ENCODE assay signal across 1 cellular context in the genomic region with DNA sequence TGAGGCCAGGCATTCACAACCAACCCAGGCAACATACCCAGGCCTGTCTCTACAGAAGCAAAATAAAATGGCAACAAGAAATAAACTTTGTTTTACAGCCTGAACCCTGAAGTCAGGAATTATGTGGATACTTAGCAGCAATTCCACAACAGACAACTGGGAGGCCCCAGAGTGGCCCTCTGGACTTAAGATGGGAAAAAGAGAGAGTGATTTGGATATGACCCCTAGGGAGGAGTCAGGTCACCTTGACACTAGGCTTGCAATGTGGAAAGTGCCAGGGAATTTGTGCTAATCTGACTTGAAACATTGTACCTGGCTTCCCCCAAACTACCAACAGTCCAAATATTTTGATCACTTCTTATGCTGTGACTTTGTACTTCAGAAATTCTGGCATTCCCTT.
TF ChIP-seq lines count a peak whose summit lies in the region.

No MANE protein-coding gene starts in this region.

TF ChIP-seq in GM23338, 12 proteins besides CTCF, POLR2A, EP300 and RAD21:
- TF ChIP-seq CREB1 (CRISPR knock-in tag; IDR thresholded peaks at IDR 0.05; ENCODE audit: low read depth) (no peak), STAT1 (IDR thresholded peaks at IDR 0.05; ENCODE audit: unreplicated experiment) (no peak), ZNF114 (CRISPR knock-in tag; IDR thresholded peaks at IDR 0.05) (no peak), POLR2AphosphoS5 (IDR thresholded peaks at IDR 0.05; ENCODE audit: low read depth) (no peak), NANOG (IDR thresholded peaks at IDR 0.05; ENCODE audit: borderline replicate concordance) (no peak), EZH2 (IDR thresholded peaks at IDR 0.05; ENCODE audit: low read depth, unreplicated experiment) (no peak), EZH2phosphoT487 (IDR thresholded peaks at IDR 0.05; ENCODE audit: unreplicated experiment) (no peak), JUNB (IDR thresholded peaks at IDR 0.05; ENCODE audit: unreplicated experiment) (no peak), ZNF331 (CRISPR knock-in tag; IDR thresholded peaks at IDR 0.05; ENCODE audit: low read depth) (no peak)
- TF ChIP-seq, protein P1, sequence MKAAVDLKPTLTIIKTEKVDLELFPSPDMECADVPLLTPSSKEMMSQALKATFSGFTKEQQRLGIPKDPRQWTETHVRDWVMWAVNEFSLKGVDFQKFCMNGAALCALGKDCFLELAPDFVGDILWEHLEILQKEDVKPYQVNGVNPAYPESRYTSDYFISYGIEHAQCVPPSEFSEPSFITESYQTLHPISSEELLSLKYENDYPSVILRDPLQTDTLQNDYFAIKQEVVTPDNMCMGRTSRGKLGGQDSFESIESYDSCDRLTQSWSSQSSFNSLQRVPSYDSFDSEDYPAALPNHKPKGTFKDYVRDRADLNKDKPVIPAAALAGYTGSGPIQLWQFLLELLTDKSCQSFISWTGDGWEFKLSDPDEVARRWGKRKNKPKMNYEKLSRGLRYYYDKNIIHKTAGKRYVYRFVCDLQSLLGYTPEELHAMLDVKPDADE (IDR thresholded peaks at IDR 0.05), result no peak
- TF ChIP-seq, protein P2, sequence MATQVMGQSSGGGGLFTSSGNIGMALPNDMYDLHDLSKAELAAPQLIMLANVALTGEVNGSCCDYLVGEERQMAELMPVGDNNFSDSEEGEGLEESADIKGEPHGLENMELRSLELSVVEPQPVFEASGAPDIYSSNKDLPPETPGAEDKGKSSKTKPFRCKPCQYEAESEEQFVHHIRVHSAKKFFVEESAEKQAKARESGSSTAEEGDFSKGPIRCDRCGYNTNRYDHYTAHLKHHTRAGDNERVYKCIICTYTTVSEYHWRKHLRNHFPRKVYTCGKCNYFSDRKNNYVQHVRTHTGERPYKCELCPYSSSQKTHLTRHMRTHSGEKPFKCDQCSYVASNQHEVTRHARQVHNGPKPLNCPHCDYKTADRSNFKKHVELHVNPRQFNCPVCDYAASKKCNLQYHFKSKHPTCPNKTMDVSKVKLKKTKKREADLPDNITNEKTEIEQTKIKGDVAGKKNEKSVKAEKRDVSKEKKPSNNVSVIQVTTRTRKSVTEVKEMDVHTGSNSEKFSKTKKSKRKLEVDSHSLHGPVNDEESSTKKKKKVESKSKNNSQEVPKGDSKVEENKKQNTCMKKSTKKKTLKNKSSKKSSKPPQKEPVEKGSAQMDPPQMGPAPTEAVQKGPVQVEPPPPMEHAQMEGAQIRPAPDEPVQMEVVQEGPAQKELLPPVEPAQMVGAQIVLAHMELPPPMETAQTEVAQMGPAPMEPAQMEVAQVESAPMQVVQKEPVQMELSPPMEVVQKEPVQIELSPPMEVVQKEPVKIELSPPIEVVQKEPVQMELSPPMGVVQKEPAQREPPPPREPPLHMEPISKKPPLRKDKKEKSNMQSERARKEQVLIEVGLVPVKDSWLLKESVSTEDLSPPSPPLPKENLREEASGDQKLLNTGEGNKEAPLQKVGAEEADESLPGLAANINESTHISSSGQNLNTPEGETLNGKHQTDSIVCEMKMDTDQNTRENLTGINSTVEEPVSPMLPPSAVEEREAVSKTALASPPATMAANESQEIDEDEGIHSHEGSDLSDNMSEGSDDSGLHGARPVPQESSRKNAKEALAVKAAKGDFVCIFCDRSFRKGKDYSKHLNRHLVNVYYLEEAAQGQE (IDR thresholded peaks at IDR 0.05; ENCODE audit: unreplicated experiment), result no peak
- TF ChIP-seq, protein P3, sequence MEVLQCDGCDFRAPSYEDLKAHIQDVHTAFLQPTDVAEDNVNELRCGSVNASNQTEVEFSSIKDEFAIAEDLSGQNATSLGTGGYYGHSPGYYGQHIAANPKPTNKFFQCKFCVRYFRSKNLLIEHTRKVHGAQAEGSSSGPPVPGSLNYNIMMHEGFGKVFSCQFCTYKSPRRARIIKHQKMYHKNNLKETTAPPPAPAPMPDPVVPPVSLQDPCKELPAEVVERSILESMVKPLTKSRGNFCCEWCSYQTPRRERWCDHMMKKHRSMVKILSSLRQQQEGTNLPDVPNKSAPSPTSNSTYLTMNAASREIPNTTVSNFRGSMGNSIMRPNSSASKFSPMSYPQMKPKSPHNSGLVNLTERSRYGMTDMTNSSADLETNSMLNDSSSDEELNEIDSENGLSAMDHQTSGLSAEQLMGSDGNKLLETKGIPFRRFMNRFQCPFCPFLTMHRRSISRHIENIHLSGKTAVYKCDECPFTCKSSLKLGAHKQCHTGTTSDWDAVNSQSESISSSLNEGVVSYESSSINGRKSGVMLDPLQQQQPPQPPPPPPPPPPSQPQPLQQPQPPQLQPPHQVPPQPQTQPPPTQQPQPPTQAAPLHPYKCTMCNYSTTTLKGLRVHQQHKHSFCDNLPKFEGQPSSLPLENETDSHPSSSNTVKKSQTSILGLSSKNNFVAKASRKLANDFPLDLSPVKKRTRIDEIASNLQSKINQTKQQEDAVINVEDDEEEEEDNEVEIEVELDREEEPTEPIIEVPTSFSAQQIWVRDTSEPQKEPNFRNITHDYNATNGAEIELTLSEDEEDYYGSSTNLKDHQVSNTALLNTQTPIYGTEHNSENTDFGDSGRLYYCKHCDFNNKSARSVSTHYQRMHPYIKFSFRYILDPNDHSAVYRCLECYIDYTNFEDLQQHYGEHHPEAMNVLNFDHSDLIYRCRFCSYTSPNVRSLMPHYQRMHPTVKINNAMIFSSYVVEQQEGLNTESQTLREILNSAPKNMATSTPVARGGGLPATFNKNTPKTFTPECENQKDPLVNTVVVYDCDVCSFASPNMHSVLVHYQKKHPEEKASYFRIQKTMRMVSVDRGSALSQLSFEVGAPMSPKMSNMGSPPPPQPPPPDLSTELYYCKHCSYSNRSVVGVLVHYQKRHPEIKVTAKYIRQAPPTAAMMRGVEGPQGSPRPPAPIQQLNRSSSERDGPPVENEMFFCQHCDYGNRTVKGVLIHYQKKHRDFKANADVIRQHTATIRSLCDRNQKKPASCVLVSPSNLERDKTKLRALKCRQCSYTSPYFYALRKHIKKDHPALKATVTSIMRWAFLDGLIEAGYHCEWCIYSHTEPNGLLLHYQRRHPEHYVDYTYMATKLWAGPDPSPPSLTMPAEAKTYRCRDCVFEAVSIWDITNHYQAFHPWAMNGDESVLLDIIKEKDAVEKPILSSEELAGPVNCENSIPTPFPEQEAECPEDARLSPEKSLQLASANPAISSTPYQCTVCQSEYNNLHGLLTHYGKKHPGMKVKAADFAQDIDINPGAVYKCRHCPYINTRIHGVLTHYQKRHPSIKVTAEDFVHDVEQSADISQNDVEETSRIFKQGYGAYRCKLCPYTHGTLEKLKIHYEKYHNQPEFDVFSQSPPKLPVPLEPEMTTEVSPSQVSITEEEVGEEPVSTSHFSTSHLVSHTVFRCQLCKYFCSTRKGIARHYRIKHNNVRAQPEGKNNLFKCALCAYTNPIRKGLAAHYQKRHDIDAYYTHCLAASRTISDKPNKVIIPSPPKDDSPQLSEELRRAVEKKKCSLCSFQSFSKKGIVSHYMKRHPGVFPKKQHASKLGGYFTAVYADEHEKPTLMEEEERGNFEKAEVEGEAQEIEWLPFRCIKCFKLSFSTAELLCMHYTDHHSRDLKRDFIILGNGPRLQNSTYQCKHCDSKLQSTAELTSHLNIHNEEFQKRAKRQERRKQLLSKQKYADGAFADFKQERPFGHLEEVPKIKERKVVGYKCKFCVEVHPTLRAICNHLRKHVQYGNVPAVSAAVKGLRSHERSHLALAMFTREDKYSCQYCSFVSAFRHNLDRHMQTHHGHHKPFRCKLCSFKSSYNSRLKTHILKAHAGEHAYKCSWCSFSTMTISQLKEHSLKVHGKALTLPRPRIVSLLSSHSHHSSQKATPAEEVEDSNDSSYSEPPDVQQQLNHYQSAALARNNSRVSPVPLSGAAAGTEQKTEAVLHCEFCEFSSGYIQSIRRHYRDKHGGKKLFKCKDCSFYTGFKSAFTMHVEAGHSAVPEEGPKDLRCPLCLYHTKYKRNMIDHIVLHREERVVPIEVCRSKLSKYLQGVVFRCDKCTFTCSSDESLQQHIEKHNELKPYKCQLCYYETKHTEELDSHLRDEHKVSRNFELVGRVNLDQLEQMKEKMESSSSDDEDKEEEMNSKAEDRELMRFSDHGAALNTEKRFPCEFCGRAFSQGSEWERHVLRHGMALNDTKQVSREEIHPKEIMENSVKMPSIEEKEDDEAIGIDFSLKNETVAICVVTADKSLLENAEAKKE (CRISPR knock-in tag; IDR thresholded peaks at IDR 0.05), result no peak
TF ChIP-seq in GM23338: peak in this region for 0.
